Comparison of ENCODE assay signal across 8 cellular contexts in the genomic region with DNA sequence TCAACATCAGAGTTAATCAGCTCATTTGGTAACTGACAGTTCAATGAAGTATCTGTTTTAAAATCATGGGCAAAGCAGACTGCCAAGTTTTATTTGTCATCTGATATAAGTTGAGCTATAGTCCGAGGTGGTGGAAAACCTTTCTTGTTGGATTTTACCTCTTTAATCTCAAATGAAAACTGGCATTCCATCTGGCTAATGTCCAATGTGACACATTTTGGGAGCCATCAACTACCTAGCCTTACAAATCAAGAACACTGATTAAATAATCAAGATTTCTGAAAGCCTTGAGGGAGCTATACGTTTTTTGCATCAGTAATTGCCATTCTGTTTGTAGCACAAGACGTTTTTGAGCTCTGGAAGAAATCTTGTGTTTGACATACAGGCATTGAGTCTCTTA.
"Had no signal": no experiment of that assay in that cellular context is flagged by ENCODE, and none has a peak within 500 bp of the region (broad histone marks: within the 10 kb centered on the region; RNA-seq: fewer than 3 reads in every experiment).

No MANE protein-coding gene starts in this region.

- DNase-seq: GDM1, GF-D8 had no signal

- H3K4me3 ChIP-seq: GM12878 had no signal

- FAIRE-seq: G401.6, GM12878, GM12891, GM12892, GM18507, GM19239 had no signal

- ATAC-seq: GM12878 had no signal
